22 cellular contexts compared by ENCODE assay signal in the genomic region with DNA sequence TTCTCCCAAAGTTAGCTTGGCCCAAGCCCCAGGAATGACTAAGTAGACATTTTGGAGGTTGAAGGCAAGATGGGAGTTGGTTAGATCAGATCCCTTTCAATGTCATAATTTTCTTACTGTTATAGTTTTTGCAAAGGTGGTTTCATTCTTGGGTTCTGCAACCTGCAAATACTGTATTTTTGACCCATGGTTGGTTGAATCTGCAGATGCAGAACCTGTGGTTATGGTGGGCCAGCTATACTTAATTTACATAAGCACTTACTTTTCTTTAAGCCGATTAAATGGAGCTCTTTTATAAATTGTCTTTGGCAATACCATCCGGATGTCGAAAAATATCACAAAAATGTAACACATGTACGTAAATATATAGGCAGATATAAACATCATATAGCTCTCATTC.
"Had no signal": no experiment of that assay in that cellular context is flagged by ENCODE, and none has a peak within 500 bp of the region (broad histone marks: within the 10 kb centered on the region; RNA-seq: fewer than 3 reads in every experiment).

No MANE protein-coding gene starts in this region.

- H3K27ac ChIP-seq: adrenal gland, SK-N-MC, WERI-Rb-1 had no signal

- H3K27me3 Mint-ChIP-seq: activated CD8-positive, alpha-beta T cell treated with anti-CD3 and anti-CD28 coated beads for 36 hours; activated naive CD8-positive, alpha-beta T cell treated with anti-CD3 and anti-CD28 coated beads, Interleukin-2, amount 10 ng/mL, durations not matched to agents 7 days and 5 days; T-cell had no signal

- H3K36me3 ChIP-seq: adrenal gland had no signal

- DNase-seq: activated CD4-positive, alpha-beta T cell treated with anti-CD3 and anti-CD28 coated beads for 4 hours; activated CD8-positive, alpha-beta memory T cell treated with anti-CD3 and anti-CD28 coated beads, Interleukin-2, amount 50 U/mL, for 4 hours; activated CD8-positive, alpha-beta T cell treated with anti-CD3 and anti-CD28 coated beads for 36 hours; activated naive CD4-positive, alpha-beta T cell treated with anti-CD3 and anti-CD28 coated beads, Interleukin-2, amount 50 U/mL, for 16 hours; activated naive CD8-positive, alpha-beta T cell treated with anti-CD3 and anti-CD28 coated beads, Interleukin-2, amount 10 ng/mL, durations not matched to agents 7 days and 5 days; activated T-cell treated with anti-CD3 and anti-CD28 coated beads, Interleukin-2, amount 50 U/mL, for 1 hour; adrenal gland; anterior cingulate cortex; cerebellar nuclear complex; MG63; NCI-H1105 treated with DMSO at 0.1 percent for 48 hours; NCI-H1436 treated with DMSO at 0.1 percent for 48 hours; NCI-H187; NCI-H2081; NCI-H446; NCI-H524; T-cell; T-helper 2 cell; WERI-Rb-1 had no signal

- ATAC-seq: activated CD4-positive, CD25-positive, alpha-beta regulatory T cell treated with anti-CD3 and anti-CD28 coated beads, Interleukin-2, amount 50 U/mL, for 24 hours; activated CD8-positive, alpha-beta T cell treated with anti-CD3 and anti-CD28 coated beads for 36 hours; Right ventricle myocardium inferior; T-cell had no signal

- H3K4me3 Mint-ChIP-seq: activated CD8-positive, alpha-beta T cell treated with anti-CD3 and anti-CD28 coated beads for 36 hours; activated naive CD8-positive, alpha-beta T cell treated with anti-CD3 and anti-CD28 coated beads, Interleukin-2, amount 10 ng/mL, durations not matched to agents 7 days and 5 days; T-cell had no signal

- H3K9me3 ChIP-seq: adrenal gland had no signal

- H3K4me3 ChIP-seq: adrenal gland, MG63, SK-N-MC had no signal

- H3K27ac Mint-ChIP-seq: activated CD8-positive, alpha-beta T cell treated with anti-CD3 and anti-CD28 coated beads for 36 hours; T-cell had no signal

- H3K27me3 ChIP-seq: adrenal gland, MG63 had no signal

- H3K4me1 ChIP-seq: adrenal gland had no signal
